ENCODE assay signal across 17 cellular contexts in genomic region chr4:111736516-111736915, GRCh38.
A peak's percentile ranks its signal among the peaks of the same experiment; 100 is the strongest.
DNase-seq lines count a peak whose midpoint lies in the region; TF ChIP-seq lines count a peak whose summit lies in the region.
"Had no signal": no experiment of that assay in that cellular context is flagged by ENCODE, and none has a peak within 500 bp of the region (broad histone marks: within the 10 kb centered on the region; RNA-seq: fewer than 3 reads in every experiment).

No MANE protein-coding gene starts in this region.

- no peak overlapping the region for H4K91ac ChIP-seq in neuronal stem cell (ENCODE audit: low read depth, low read length, poor library complexity)

- H3K14ac ChIP-seq in neuronal stem cell (ENCODE audit: low read length): no peak overlapping the region

- DNase-seq in PC-9: no peak
- DNase-seq in amniotic epithelial cell (ENCODE audit: low read depth): peak; percentile 21
- no peak for DNase-seq in neuronal stem cell (ENCODE audit: low spot score)
- no peak for DNase-seq in activated naive CD8-positive, alpha-beta T cell treated with anti-CD3 and anti-CD28 coated beads for 36 hours
- no peak for DNase-seq in HUDEP-2 (lab: John Stamatoyannopoulos, UW; ENCODE audit: unreplicated experiment in 76 of 76)
- no peak for DNase-seq in NCI-H1930 (lab: John Stamatoyannopoulos, UW)
- DNase-seq: C1 segment of cervical spinal cord; Calu3; CD4-positive, alpha-beta memory T cell; COR-L47; DMS53; DMS79 treated with DMSO at 0.1 percent for 48 hours; GF-D8; GM23248; H7; HFFc6 had no signal

- CTCF ChIA-PET in HEK293 (lab: Yijun Ruan, JAX): no interaction called here
- CTCF ChIA-PET in PC-9 (lab: Charles Lee): no interaction called here

- H2BK5ac ChIP-seq in neuronal stem cell (ENCODE audit: low read length): no peak overlapping the region

- H3K79me1 ChIP-seq in neuronal stem cell (ENCODE audit: low read depth, low read length): no peaks in the 10 kb centered on the region

- WGBS in neuronal stem cell (ENCODE audit: extremely low coverage in 2 of 2, insufficient read length in 2 of 2, insufficient replicate concordance in 1 of 2), 2 donors: no CpG with 5 or more reads among the region's 3 CpGs

- H3K4me1 ChIP-seq in HEK293 (ENCODE audit: control insufficient read depth, insufficient read depth, low read length) (no peaks in the 10 kb centered on the region), PC-9 (replicated peaks; ENCODE audit: insufficient read depth) (no peaks in the 10 kb centered on the region), neuronal stem cell (ENCODE audit: control insufficient read depth in 2 of 2, insufficient read depth in 1 of 2, low read depth in 1 of 2, low read length in 2 of 2) (peaks cover 0 to 4% of the 10 kb centered on the region in 2 donors)

- H4K20me1 ChIP-seq in PC-9 (ENCODE audit: insufficient read depth): no peaks in the 10 kb centered on the region

- H3K4me1 Mint-ChIP-seq in activated naive CD8-positive, alpha-beta T cell treated with anti-CD3 and anti-CD28 coated beads for 36 hours: no peaks in the 10 kb centered on the region
- H3K4me1 Mint-ChIP-seq: CD4-positive, alpha-beta memory T cell had no signal

- no peak overlapping the region for H4K8ac ChIP-seq in neuronal stem cell (ENCODE audit: low read depth, low read length)

- H2BK120ac ChIP-seq in neuronal stem cell (ENCODE audit: low read depth, low read length): no peak overlapping the region

- 0 out of 2 replicates have a peak overlapping the region, but pooled peaks have one; percentile 10 for H2AFZ ChIP-seq in PC-9
- peak overlapping the region; percentile 32 for H2AFZ ChIP-seq in neuronal stem cell (ENCODE audit: low read length)
- H2AFZ ChIP-seq: GM23248 had no signal

- no peak overlapping the region for H3K9ac ChIP-seq in neuronal stem cell (ENCODE audit: low read depth, low read length, poor library complexity)
- H3K9ac ChIP-seq: GM23248 had no signal

- no TSS peak for BruUV-seq in PC-9 (replicated peaks; lab: Mats Ljungman, UMichigan)

- H3K4me3 Mint-ChIP-seq in activated naive CD8-positive, alpha-beta T cell treated with anti-CD3 and anti-CD28 coated beads for 36 hours: no peak overlapping the region
- H3K4me3 Mint-ChIP-seq: CD4-positive, alpha-beta memory T cell; HFFc6 had no signal

- H3K4ac ChIP-seq in neuronal stem cell (ENCODE audit: low read length): no peak overlapping the region

- no peaks in the 10 kb centered on the region for H3K27me3 Mint-ChIP-seq in activated naive CD8-positive, alpha-beta T cell treated with anti-CD3 and anti-CD28 coated beads for 36 hours
- H3K27me3 Mint-ChIP-seq: CD4-positive, alpha-beta memory T cell had no signal

- H2BK15ac ChIP-seq in neuronal stem cell (ENCODE audit: low read length): no peak overlapping the region

- H3K27ac ChIP-seq in HEK293 (ENCODE audit: extremely low read depth, low read depth, low read length) (no peak overlapping the region), PC-9 (no peak overlapping the region), neuronal stem cell (replicated peaks; ENCODE audit: low read length) (no peak overlapping the region)
- H3K27ac ChIP-seq: GM23248 had no signal

- no peak for TF ChIP-seq CTCF in HEK293 (tag by site-specific recombination; IDR thresholded peaks at IDR 0.05)
- TF ChIP-seq CTCF in PC-9 (conservative IDR thresholded peaks at IDR 0.05): no peak

- no peaks in the 10 kb centered on the region for H3K27me3 ChIP-seq in PC-9 (ENCODE audit: insufficient read depth, low read depth)
- peaks cover 0 to 2% (median 0%) of the 10 kb centered on the region in 3 experiments for H3K27me3 ChIP-seq in neuronal stem cell (ENCODE audit: control insufficient read depth in 3 of 3, insufficient read depth in 3 of 3, low read depth in 1 of 3, low read length in 3 of 3)

- POLR2A ChIA-PET in HEK293 (lab: Yijun Ruan, JAX) (no interaction called here), PC-9 (lab: Charles Lee; ENCODE audit: unreplicated experiment) (no interaction called here)

- no peak overlapping the region for H3K18ac ChIP-seq in neuronal stem cell (ENCODE audit: low read length)

- no peaks in the 10 kb centered on the region for H3F3A ChIP-seq in PC-9 (ENCODE audit: insufficient read depth, low read depth)

- no peaks in the 10 kb centered on the region for H3K36me3 Mint-ChIP-seq in activated naive CD8-positive, alpha-beta T cell treated with anti-CD3 and anti-CD28 coated beads for 36 hours
- H3K36me3 Mint-ChIP-seq: CD4-positive, alpha-beta memory T cell had no signal

- H3K27ac Mint-ChIP-seq in activated naive CD8-positive, alpha-beta T cell treated with anti-CD3 and anti-CD28 coated beads for 36 hours: no peak overlapping the region
- H3K27ac Mint-ChIP-seq: CD4-positive, alpha-beta memory T cell; HFFc6 had no signal

- H2AK5ac ChIP-seq in neuronal stem cell (ENCODE audit: low read depth, low read length): no peak overlapping the region

- no peaks in the 10 kb centered on the region for H3K9me2 ChIP-seq in PC-9 (ENCODE audit: insufficient read depth)

- H3K79me2 ChIP-seq in PC-9 (ENCODE audit: low read depth): no peaks in the 10 kb centered on the region

- H3K4me2 ChIP-seq in PC-9 (no peak overlapping the region), neuronal stem cell (ENCODE audit: insufficient read depth, low read length, poor library complexity, severe bottlenecking) (no peak overlapping the region)

- H3K36me3 ChIP-seq in HEK293 (ENCODE audit: control insufficient read depth in 2 of 2, insufficient read depth in 1 of 2, low read length in 2 of 2) (no peaks in the 10 kb centered on the region), PC-9 (ENCODE audit: low read depth) (no peaks in the 10 kb centered on the region), neuronal stem cell (replicated peaks in 1 of 2; ENCODE audit: control insufficient read depth in 2 of 2, insufficient read depth in 2 of 2, low read length in 2 of 2) (no peaks in the 10 kb centered on the region)

- H3K4me3 ChIP-seq in HEK293 (ENCODE audit: low read depth, low read length) (no peak overlapping the region), PC-9 (no peak overlapping the region), neuronal stem cell (ENCODE audit: low read length in 2 of 2) (no peak overlapping the region)
- H3K4me3 ChIP-seq: GM23248 had no signal

- H3K9me3 Mint-ChIP-seq in activated naive CD8-positive, alpha-beta T cell treated with anti-CD3 and anti-CD28 coated beads for 36 hours: peaks cover 2% of the 10 kb centered on the region
- H3K9me3 Mint-ChIP-seq: HFFc6 had no signal

- no peak overlapping the region for H2BK12ac ChIP-seq in neuronal stem cell (ENCODE audit: low read length)

- H3K9me3 ChIP-seq in HEK293 (ENCODE audit: control insufficient read depth, insufficient read depth, low read depth, low read length) (no peaks in the 10 kb centered on the region), PC-9 (ENCODE audit: insufficient read depth, low read depth) (no peaks in the 10 kb centered on the region), neuronal stem cell (replicated peaks in 1 of 2; ENCODE audit: control insufficient read depth in 2 of 2, insufficient read depth in 1 of 2, low read depth in 1 of 2, low read length in 2 of 2) (no peaks in the 10 kb centered on the region)

- H3K23ac ChIP-seq in neuronal stem cell (ENCODE audit: low read depth, low read length, poor library complexity): no peak overlapping the region

- intact Hi-C loops in PC-9 (cut with micrococcal nuclease; ENCODE audit: unreplicated experiment): no loop called here

TF ChIP-seq in HEK293, 187 proteins besides CTCF, POLR2A, EP300 and RAD21:
- TF ChIP-seq TRIM28 (IDR thresholded peaks at IDR 0.05; ENCODE audit: borderline replicate concordance, low read length) (0 out of 2 replicates have a peak, but pooled peaks have one; percentile 31), TCF7L2 (IDR thresholded peaks at IDR 0.05; ENCODE audit: borderline replicate concordance, low read depth, low read length) (0 out of 2 replicates have a peak, but pooled peaks have one; percentile 38), ZNF23 (tag by site-specific recombination; IDR thresholded peaks at IDR 0.05; ENCODE audit: borderline replicate concordance) (no peak), HOXC10 (CRISPR knock-in tag; IDR thresholded peaks at IDR 0.05) (no peak), ZBTB8A (tag by site-specific recombination; IDR thresholded peaks at IDR 0.05) (no peak)
